ENCODE assay signal across 12 cellular contexts in the genomic region with DNA sequence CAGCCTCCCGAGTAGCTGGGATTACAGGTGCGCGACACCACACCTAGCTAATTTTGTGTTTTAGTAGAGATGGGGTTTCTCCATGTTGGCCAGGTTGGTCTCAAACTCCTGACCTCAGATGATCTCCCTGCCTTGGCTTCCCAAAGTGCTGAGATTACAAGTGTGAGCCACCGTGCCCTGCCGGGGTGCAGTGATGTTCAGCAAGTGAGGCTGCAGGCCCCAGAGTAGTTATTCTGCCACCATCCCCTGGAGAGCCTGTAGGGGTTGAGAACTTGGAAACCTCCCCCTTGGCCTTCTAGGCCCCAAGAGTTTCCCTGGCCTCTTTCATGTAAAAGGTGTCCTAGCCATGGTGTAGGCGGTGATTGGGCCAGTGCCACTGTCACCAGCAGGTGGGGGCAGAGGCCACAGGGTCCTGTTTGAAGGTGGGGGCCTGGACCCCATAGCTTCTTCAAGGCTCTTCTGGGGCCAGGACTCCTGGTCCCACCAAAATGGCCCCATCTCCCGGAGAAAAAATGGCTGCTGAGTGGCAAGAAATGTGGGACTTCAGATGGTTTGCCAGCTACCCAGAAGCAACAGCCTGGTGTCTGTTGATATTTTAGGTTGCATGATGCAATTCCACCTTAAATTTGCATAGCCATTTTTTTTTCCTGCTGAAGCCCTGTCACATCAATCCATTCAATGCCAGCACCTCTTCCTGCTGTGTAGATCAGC. TPM values are rescaled to one million over a fixed set of nuclear protein-coding genes. Genes with fewer than 3 reads are reported as not detected.
DNase-seq lines count a peak whose midpoint lies in the region; ATAC-seq and TF ChIP-seq lines count a peak whose summit lies in the region.
"Had no signal": no experiment of that assay in that cellular context is flagged by ENCODE, and none has a peak within 500 bp of the region (broad histone marks: within the 10 kb centered on the region; RNA-seq: fewer than 3 reads in every experiment).

No MANE protein-coding gene starts in this region.

- peaks cover 21 to 66% (median 42%) of the 10 kb centered on the region in 4 donors for H3K4me1 Mint-ChIP-seq in CD4-positive, CD25-positive, alpha-beta regulatory T cell
- peaks cover 15% of the 10 kb centered on the region for H3K4me1 Mint-ChIP-seq in activated B cell treated with CpG ODN at 0.5 μM for 24 hours

- peaks cover 0 to 2% (median 0%) of the 10 kb centered on the region in 7 donors for H3K9me3 Mint-ChIP-seq in CD4-positive, CD25-positive, alpha-beta regulatory T cell
- H3K9me3 Mint-ChIP-seq in activated B cell treated with CpG ODN at 0.5 μM for 24 hours = no peaks in the 10 kb centered on the region

- CTCF ChIA-PET in activated B cell treated with CpG ODN at 0.5 μM for 24 hours (lab: Charles Lee) = interaction anchor here (0.7 to 1.7 kb wide), 2 partner anchors 13 to 18 kb away, joined by 3 to 6 read pairs; no protein-coding TSS in a partner anchor

- no peak for ATAC-seq in CD4-positive, CD25-positive, alpha-beta regulatory T cell (ENCODE audit: low read depth in 2 of 2)
- ATAC-seq in activated B cell treated with CpG ODN at 0.5 μM for 24 hours (ENCODE audit: low read depth) = no peak
- no peak for ATAC-seq in HG03108 (IDR thresholded peaks at IDR 0.05; ENCODE audit: unreplicated experiment)
- ATAC-seq: left lobe of liver had no signal

- H3K9me3 ChIP-seq in CD4-positive, CD25-positive, alpha-beta regulatory T cell (ENCODE audit: control insufficient read depth in 2 of 2, low read length in 2 of 2) = no peaks in the 10 kb centered on the region
- no peaks in the 10 kb centered on the region for H3K9me3 ChIP-seq in HUES48 (ENCODE audit: control insufficient read depth, insufficient read depth, low read length)
- H3K9me3 ChIP-seq in effector memory CD4-positive, alpha-beta T cell (ENCODE audit: control insufficient read depth, low read length) = no peaks in the 10 kb centered on the region
- no peaks in the 10 kb centered on the region for H3K9me3 ChIP-seq in transverse colon
- H3K9me3 ChIP-seq: HAP-1 had no signal

- H3K27me3 ChIP-seq in CD4-positive, CD25-positive, alpha-beta regulatory T cell (ENCODE audit: control insufficient read depth, insufficient read depth, low read length) = no peaks in the 10 kb centered on the region
- H3K27me3 ChIP-seq in HUES48 (ENCODE audit: control insufficient read depth, insufficient read depth, low read length) (no peaks in the 10 kb centered on the region; the same call in 1 of the 2 replicates), transverse colon (no peaks in the 10 kb centered on the region), H7 (ENCODE audit: control insufficient read depth, insufficient read depth, low read length) (no peaks in the 10 kb centered on the region)
- H3K27me3 ChIP-seq in effector memory CD4-positive, alpha-beta T cell (replicated peaks; ENCODE audit: control insufficient read depth, insufficient read depth, low read length, poor library complexity, severe bottlenecking) = no peaks in the 10 kb centered on the region

- in situ Hi-C loops in transverse colon (cut with MboI; ENCODE audit: low pct_ligation_motif_present in 1 of 4, low pct_unique_long_range_greater_than_20kb in 1 of 4, low sequenced_read_pairs in 3 of 4) = loop anchor here in 1 of 4 donors (25.0 kb wide), 1 partner anchor 564 kb away; no protein-coding TSS in a partner anchor

- POLR2A ChIA-PET in activated B cell treated with CpG ODN at 0.5 μM for 24 hours (lab: Charles Lee) = no interaction called here

- H3K4me1 ChIP-seq in CD4-positive, CD25-positive, alpha-beta regulatory T cell (ENCODE audit: control insufficient read depth, insufficient read depth, low read length, poor library complexity, severe bottlenecking) = peaks cover 47% of the 10 kb centered on the region
- H3K4me1 ChIP-seq in HUES48 (ENCODE audit: control insufficient read depth, insufficient read depth, low read length) (peaks cover 22% of the 10 kb centered on the region), transverse colon (no peaks in the 10 kb centered on the region)
- peaks cover 28% of the 10 kb centered on the region for H3K4me1 ChIP-seq in effector memory CD4-positive, alpha-beta T cell (ENCODE audit: control insufficient read depth, insufficient read depth, low read length, poor library complexity, severe bottlenecking)

- no peak for TF ChIP-seq EP300 in transverse colon (IDR thresholded peaks at IDR 0.05; ENCODE audit: low read depth)

- TF ChIP-seq CTCF in activated B cell treated with CpG ODN at 0.5 μM for 24 hours (IDR thresholded peaks at IDR 0.05) (no peak), transverse colon (IDR thresholded peaks at IDR 0.05) (no peak)

- peak in 2 of 3 donors; percentile 40 to 49 for DNase-seq in CD4-positive, CD25-positive, alpha-beta regulatory T cell
- DNase-seq in activated B cell treated with CpG ODN at 0.5 μM for 24 hours = no peak
- peak in 1 of 3 donors; percentile 6 for DNase-seq in effector memory CD4-positive, alpha-beta T cell
- DNase-seq in kidney tubule cell (ENCODE audit: low spot score) = no peak
- no peak for DNase-seq in transverse colon
- no peak for DNase-seq in H7

- peak overlapping the region; percentile 81 for H3K4me3 ChIP-seq in CD4-positive, CD25-positive, alpha-beta regulatory T cell (ENCODE audit: low read depth, low read length)
- no peak overlapping the region for H3K4me3 ChIP-seq in HUES48 (ENCODE audit: low read depth, low read length)
- H3K4me3 ChIP-seq in effector memory CD4-positive, alpha-beta T cell (ENCODE audit: insufficient read depth, low read depth, low read length, poor library complexity, severe bottlenecking) = peak overlapping the region; percentile 54
- no peak overlapping the region for H3K4me3 ChIP-seq in transverse colon
- H3K4me3 ChIP-seq in H7 (ENCODE audit: insufficient read depth, low read depth, low read length) = no peak overlapping the region
- H3K4me3 ChIP-seq: dorsolateral prefrontal cortex, HAP-1 had no signal

- no peak overlapping the region for H3K9ac ChIP-seq in HUES48 (ENCODE audit: low read depth, low read length)

- intact Hi-C loops in activated B cell treated with CpG ODN at 0.5 μM for 24 hours (cut with micrococcal nuclease) = no loop called here
- intact Hi-C loops in transverse colon (cut with DNase I; ENCODE audit: low total_unique reads) = no loop called here

- no peak for TF ChIP-seq POLR2A in transverse colon (IDR thresholded peaks at IDR 0.05)

- 96% methylated on average over 7 of the region's 7 CpGs; no CpG with 5 or more reads in 1 of the 2 donors for WGBS in transverse colon (ENCODE audit: low coverage in 1 of 2), 2 donors

- H3K27me3 Mint-ChIP-seq in CD4-positive, CD25-positive, alpha-beta regulatory T cell = no peaks in the 10 kb centered on the region
- no peaks in the 10 kb centered on the region for H3K27me3 Mint-ChIP-seq in activated B cell treated with CpG ODN at 0.5 μM for 24 hours

- H3K4me3 Mint-ChIP-seq in CD4-positive, CD25-positive, alpha-beta regulatory T cell = peak overlapping the region; percentile 84 to 92 (median 86)
- peak overlapping the region; percentile 20 for H3K4me3 Mint-ChIP-seq in activated B cell treated with CpG ODN at 0.5 μM for 24 hours

- H3K36me3 ChIP-seq in CD4-positive, CD25-positive, alpha-beta regulatory T cell (ENCODE audit: control insufficient read depth, insufficient read depth, low read length) = no peaks in the 10 kb centered on the region
- H3K36me3 ChIP-seq in HUES48 (ENCODE audit: control insufficient read depth, insufficient read depth, low read length) (no peaks in the 10 kb centered on the region), transverse colon (no peaks in the 10 kb centered on the region), H7 (replicated peaks; ENCODE audit: control insufficient read depth, insufficient read depth, low read length) (no peaks in the 10 kb centered on the region)
- H3K36me3 ChIP-seq in effector memory CD4-positive, alpha-beta T cell (ENCODE audit: control insufficient read depth, insufficient read depth, low read length) = no peaks in the 10 kb centered on the region
- H3K36me3 ChIP-seq: HAP-1 had no signal

- H3K27ac Mint-ChIP-seq in CD4-positive, CD25-positive, alpha-beta regulatory T cell = peak overlapping the region; percentile 89 to 97 (median 94)
- H3K27ac Mint-ChIP-seq in activated B cell treated with CpG ODN at 0.5 μM for 24 hours = peak overlapping the region; percentile 31

- H3K36me3 Mint-ChIP-seq in CD4-positive, CD25-positive, alpha-beta regulatory T cell = peaks cover 11% of the 10 kb centered on the region
- no peaks in the 10 kb centered on the region for H3K36me3 Mint-ChIP-seq in activated B cell treated with CpG ODN at 0.5 μM for 24 hours (ENCODE audit: low read depth)

- peak overlapping the region; percentile 70 for H3K27ac ChIP-seq in CD4-positive, CD25-positive, alpha-beta regulatory T cell (ENCODE audit: insufficient read depth, low read length, poor library complexity, severe bottlenecking)
- H3K27ac ChIP-seq in HUES48 (ENCODE audit: low read depth, low read length) = peak overlapping the region; percentile 59
- H3K27ac ChIP-seq in effector memory CD4-positive, alpha-beta T cell (ENCODE audit: insufficient read depth, low read length, poor library complexity, severe bottlenecking) = peak overlapping the region; percentile 63
- peak overlapping the region in 1 of 4 donors; percentile 8 for H3K27ac ChIP-seq in transverse colon

RNA-seq across cellular contexts. Expression of gene INMT, which starts 25.5 kb away (rescaled TPM):
- not detected for total RNA-seq in CD4-positive, CD25-positive, alpha-beta regulatory T cell
- under 1 TPM in 2 of 4 donors, not detected in 2; 0.14 to 0.16 TPM for polyA plus RNA-seq in CD4-positive, CD25-positive, alpha-beta regulatory T cell
- total RNA-seq in activated B cell treated with CpG ODN at 0.5 μM for 24 hours (0.11 and 0.17 TPM in 2 replicates), transverse colon (10 to 100 TPM in 1 of 4 donors, 1 to 10 TPM in 3; 3.8 to 15.5 (median 8.7) TPM)
- 1.0 and 3.9 TPM in 2 replicates for total RNA-seq in H7 (2014; rRNA removed; shearing (Covaris generic))

RNA-seq across cellular contexts. Expression of gene CRHR2, which starts 44.2 kb away (rescaled TPM):
- total RNA-seq in CD4-positive, CD25-positive, alpha-beta regulatory T cell = not detected
- not detected for polyA plus RNA-seq in CD4-positive, CD25-positive, alpha-beta regulatory T cell
- not detected in 2 replicates for total RNA-seq in activated B cell treated with CpG ODN at 0.5 μM for 24 hours
- total RNA-seq in transverse colon = not detected
- total RNA-seq in H7 (2014; rRNA removed; shearing (Covaris generic)) = not detected in 2 replicates
- total RNA-seq: IMR-90, left lobe of liver had no signal
- polyA plus RNA-seq: IMR-90 had no signal

RNA-seq across cellular contexts. Expression of gene MINDY4, which starts 44.8 kb away (rescaled TPM):
- total RNA-seq in CD4-positive, CD25-positive, alpha-beta regulatory T cell = 0.49 TPM
- 1 to 10 TPM in 1 of 4 donors, under 1 TPM in 3; 0.17 to 1.0 (median 0.53) TPM for polyA plus RNA-seq in CD4-positive, CD25-positive, alpha-beta regulatory T cell
- total RNA-seq in activated B cell treated with CpG ODN at 0.5 μM for 24 hours (1.2 and 1.3 TPM in 2 replicates), transverse colon (10 to 100 TPM in 1 of 4 donors, 1 to 10 TPM in 3; 4.6 to 14.1 (median 6.8) TPM)
- total RNA-seq in H7 (2014; rRNA removed; shearing (Covaris generic)) = 1.4 and 2.0 TPM in 2 replicates

Comparison
In these comparisons a context has a peak if more than half of its experiments do, and no peak if none do; other contexts are left out.
1. DNase-seq: peak in CD4-positive, CD25-positive, alpha-beta regulatory T cell (2 of 3); none in activated B cell treated with CpG ODN at 0.5 μM for 24 hours (single experiment), kidney tubule cell (single experiment), transverse colon (single experiment) and H7 (single experiment).
2. H3K4me3 ChIP-seq: peak in CD4-positive, CD25-positive, alpha-beta regulatory T cell (single experiment) and effector memory CD4-positive, alpha-beta T cell (single experiment); none in HUES48 (single experiment), transverse colon (0 of 4) and H7 (single experiment).